Comparison of ENCODE assay signal across 27 cellular contexts in the genomic region with DNA sequence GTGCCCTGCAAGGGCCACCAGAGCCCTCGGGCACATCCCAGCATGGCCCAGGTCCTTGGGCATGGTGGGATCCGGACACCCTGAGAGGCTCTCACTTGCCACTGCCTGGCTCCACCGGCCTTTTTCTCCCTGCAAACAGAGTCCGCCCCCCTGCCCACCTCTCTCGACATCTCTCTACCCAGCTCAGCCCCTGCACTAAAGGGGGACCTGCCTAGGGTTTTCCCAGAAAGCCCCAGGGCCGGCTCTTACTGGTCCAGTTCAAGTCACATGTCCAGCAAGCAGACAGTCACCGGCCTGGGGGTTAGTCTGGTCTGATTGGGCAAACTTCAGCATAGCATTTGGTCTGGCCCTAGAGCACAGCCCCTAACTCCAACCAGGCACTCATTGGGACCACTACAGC.
"Had no signal": no experiment of that assay in that cellular context is flagged by ENCODE, and none has a peak within 500 bp of the region (broad histone marks: within the 10 kb centered on the region; RNA-seq: fewer than 3 reads in every experiment).

No MANE protein-coding gene starts in this region.

- H3K27ac Mint-ChIP-seq: mesothelial cell of epicardium; nephron; neural progenitor cell; progenitor cell of endocrine pancreas; stimulated activated naive B cell treated with anti-CD40 and anti-IgM and Interleukin-4, amounts not matched to agents 10 μg/mL and 1 μg/mL and 100 μg/mL, for 72 hours had no signal

- H3K4me1 Mint-ChIP-seq: neural progenitor cell; stimulated activated naive B cell treated with anti-CD40 and anti-IgM and Interleukin-4, amounts not matched to agents 10 μg/mL and 1 μg/mL and 100 μg/mL, for 72 hours had no signal

- H2AFZ ChIP-seq: hepatocyte, neural progenitor cell had no signal

- H3K9ac ChIP-seq: neural progenitor cell had no signal

- H3K4me3 ChIP-seq: heart right ventricle, hepatocyte, left ventricle myocardium inferior, lung, neural progenitor cell, ovary, right atrium auricular region, skin epidermis, stomach, testis, thyroid gland, transverse colon, upper lobe of left lung, vagina had no signal

- H3K4me2 ChIP-seq: hepatocyte, neural progenitor cell had no signal

- H3K9me3 ChIP-seq: heart right ventricle, left ventricle myocardium inferior, neutrophil, ovary, right atrium auricular region, stomach, testis, thyroid gland, transverse colon, upper lobe of left lung, vagina had no signal

- H3K79me2 ChIP-seq: hepatocyte had no signal

- H3K4me3 Mint-ChIP-seq: mesothelial cell of epicardium; naive B cell; nephron; neural progenitor cell; stimulated activated naive B cell treated with anti-CD40 and anti-IgM and Interleukin-4, amounts not matched to agents 10 μg/mL and 1 μg/mL and 100 μg/mL, for 72 hours had no signal

- DNase-seq: heart right ventricle; left ventricle myocardium inferior; naive B cell; occipital lobe; ovary; stimulated activated CD4-positive, alpha-beta T cell treated with anti-CD3 and anti-CD28 coated beads, Interleukin-12 subunit alpha, Interleukin-12 subunit beta, amount 100 ng/mL, for 4 hours; stimulated activated CD4-positive, alpha-beta T cell treated with anti-CD3 and anti-CD28 coated beads, Interleukin-2, amount 100 ng/mL, for 48 hours; stimulated activated CD4-positive, alpha-beta T cell treated with anti-CD3 and anti-CD28 coated beads, Interleukin-4, amount 100 ng/mL, for 4 hours; stimulated activated CD8-positive, alpha-beta memory T cell treated with anti-CD3 and anti-CD28 coated beads, Interleukin-4, amount 100 ng/mL, for 48 hours; stimulated activated naive B cell treated with anti-CD40 and anti-IgM and Interleukin-4, amounts not matched to agents 10 μg/mL and 1 μg/mL and 100 μg/mL, for 72 hours; stimulated activated naive CD8-positive, alpha-beta T cell treated with anti-CD3 and anti-CD28 coated beads, Interleukin-15, Interleukin-2, amounts not matched to agents 100 U/mL and 50 U/mL, for 24 hours; stomach; testis; thyroid gland; transverse colon; upper lobe of left lung had no signal

- H3K4me1 ChIP-seq: left ventricle myocardium inferior, neural progenitor cell, right atrium auricular region, stomach, vagina had no signal

- ATAC-seq: sciatic nerve; stimulated activated naive B cell treated with anti-CD40 and anti-IgM and Interleukin-4, amounts not matched to agents 10 μg/mL and 1 μg/mL and 100 μg/mL, for 72 hours; stimulated activated naive CD8-positive, alpha-beta T cell treated with anti-CD3 and anti-CD28 coated beads, Interleukin-15, Interleukin-2, amounts not matched to agents 100 U/mL and 50 U/mL, for 24 hours had no signal

- H3K27ac ChIP-seq: heart right ventricle, hepatocyte, left ventricle myocardium inferior, neural progenitor cell, neutrophil, ovary, right atrium auricular region, skin epidermis, stomach, testis, thyroid gland, transverse colon, upper lobe of left lung, vagina had no signal

- H3K27me3 ChIP-seq: heart right ventricle, hepatocyte, neural progenitor cell, neutrophil, ovary, right atrium auricular region, stomach, testis, thyroid gland, transverse colon, upper lobe of left lung, vagina had no signal

- H3K36me3 ChIP-seq: neural progenitor cell, ovary had no signal

- H3K9me3 Mint-ChIP-seq: mesothelial cell of epicardium; naive B cell; nephron; neural progenitor cell; stimulated activated naive B cell treated with anti-CD40 and anti-IgM and Interleukin-4, amounts not matched to agents 10 μg/mL and 1 μg/mL and 100 μg/mL, for 72 hours had no signal
